5 cellular contexts compared by ENCODE assay signal in genomic region chr18:12928149-12928548, GRCh38.
"Had no signal": no experiment of that assay in that cellular context is flagged by ENCODE, and none has a peak within 500 bp of the region (broad histone marks: within the 10 kb centered on the region; RNA-seq: fewer than 3 reads in every experiment).

No MANE protein-coding gene starts in this region.

- H3K9me3 Mint-ChIP-seq: GM23338 had no signal

- H3K4me3 ChIP-seq: GM23338 had no signal

- H3K27ac Mint-ChIP-seq: GM23338 had no signal

- ATAC-seq: GM23338 had no signal

- H3K4me3 Mint-ChIP-seq: GM23338 had no signal

- DNase-seq: H7, HCEC 1CT, IMR-90 had no signal

- H3K4me2 ChIP-seq: GM23338 had no signal

- H3K4me1 Mint-ChIP-seq: GM23338 had no signal

- FAIRE-seq: HTR-8/SVneo had no signal
